ENCODE assay signal across 20 cellular contexts in genomic region chr1:89898150-89898549, GRCh38.
"Had no signal": no experiment of that assay in that cellular context is flagged by ENCODE, and none has a peak within 500 bp of the region (broad histone marks: within the 10 kb centered on the region; RNA-seq: fewer than 3 reads in every experiment).

No MANE protein-coding gene starts in this region.

- H3K4me3 ChIP-seq: coronary artery, dorsolateral prefrontal cortex, gastrocnemius medialis, left lung, lower lobe of right lung, prostate gland, stomach, thoracic aorta had no signal

- DNase-seq: dorsolateral prefrontal cortex; effector CD8-positive, alpha-beta T cell; gastrocnemius medialis; glutamatergic neuron; immature natural killer cell; left lung; lower lobe of right lung; midbrain; stimulated activated naive CD4-positive, alpha-beta T cell; stomach; substantia nigra had no signal

- H3K79me2 ChIP-seq: parathyroid adenoma had no signal

- H3K27me3 Mint-ChIP-seq: memory B cell, type B pancreatic cell had no signal

- ATAC-seq: esophagus mucosa, gastrocnemius medialis, lower lobe of right lung, sciatic nerve had no signal

- H3K36me3 Mint-ChIP-seq: immature natural killer cell had no signal

- H3K27ac Mint-ChIP-seq: immature natural killer cell, memory B cell, nephron, type B pancreatic cell had no signal

- H3K27ac ChIP-seq: coronary artery, gastrocnemius medialis, left lung, lower lobe of right lung, parathyroid adenoma, prostate gland, stomach, thoracic aorta had no signal

- H3K9ac ChIP-seq: parathyroid adenoma had no signal

- H3K4me1 ChIP-seq: left lung, lower lobe of right lung, parathyroid adenoma, prostate gland had no signal

- H3K4me3 Mint-ChIP-seq: immature natural killer cell, memory B cell, nephron, type B pancreatic cell had no signal

- H3K9me3 Mint-ChIP-seq: immature natural killer cell, memory B cell, nephron, type B pancreatic cell had no signal

- H3K27me3 ChIP-seq: dorsolateral prefrontal cortex, gastrocnemius medialis, left lung, stomach had no signal

- H2AFZ ChIP-seq: parathyroid adenoma had no signal

- H3K36me3 ChIP-seq: gastrocnemius medialis, left lung, lower lobe of right lung, prostate gland, stomach, thoracic aorta had no signal

- H3K9me3 ChIP-seq: gastrocnemius medialis, left lung, lower lobe of right lung, prostate gland, stomach, thoracic aorta had no signal
